In genomic region chr1:17591814-17592430, GRCh38 we compare ENCODE assay signal across 1 cellular context.
TF ChIP-seq lines count a peak whose summit lies in the region.

No MANE protein-coding gene starts in this region.

TF ChIP-seq in HepG2, 621 proteins besides CTCF, POLR2A, EP300 and RAD21 (continued from another document and continues in another):
- TF ChIP-seq ZBTB44 (CRISPR knock-in tag; IDR thresholded peaks at IDR 0.05) (no peak), ZNF180 (CRISPR knock-in tag; IDR thresholded peaks at IDR 0.05; ENCODE audit: borderline replicate concordance, low read depth) (peak; percentile 52; the same call in 1 of the 2 replicates), SRSF4 (IDR thresholded peaks at IDR 0.05; ENCODE audit: low read depth, low read length, poor library complexity, severe bottlenecking) (no peak), TBP (CRISPR knock-in tag; IDR thresholded peaks at IDR 0.05) (no peak), UBTF (CRISPR knock-in tag; IDR thresholded peaks at IDR 0.05) (peak; percentile 74), ZNF879 (CRISPR knock-in tag; IDR thresholded peaks at IDR 0.05) (peak; percentile 97), TGIF2 (CRISPR knock-in tag; IDR thresholded peaks at IDR 0.05) (peak; percentile 95), IRF9 (CRISPR knock-in tag; IDR thresholded peaks at IDR 0.05; ENCODE audit: borderline replicate concordance) (peak; percentile 52; the same call in 1 of the 2 replicates), IRF2 (CRISPR knock-in tag; IDR thresholded peaks at IDR 0.05) (peak; percentile 95; the same call in 1 of the 2 replicates), RFX5 (IDR thresholded peaks at IDR 0.05; ENCODE audit: low read depth, low read length) (no peak), KAT7 (CRISPR knock-in tag; IDR thresholded peaks at IDR 0.05; ENCODE audit: borderline replicate concordance) (no peak), FIP1L1 (IDR thresholded peaks at IDR 0.05; ENCODE audit: borderline replicate concordance, insufficient read depth, low read depth, low read length) (no peak), FOXJ3 (CRISPR knock-in tag; IDR thresholded peaks at IDR 0.05; ENCODE audit: borderline replicate concordance) (peak; percentile 79; the same call in 1 of the 2 replicates), ZBTB43 (CRISPR knock-in tag; conservative IDR thresholded peaks at IDR 0.05) (peak; percentile 91), BRCA1 (CRISPR knock-in tag; IDR thresholded peaks at IDR 0.05) (peak; percentile 97), TEAD3 (CRISPR knock-in tag; optimal IDR thresholded peaks at IDR 0.05; ENCODE audit: borderline replicate concordance) (peak; percentile 81), ZKSCAN8 (CRISPR knock-in tag; IDR thresholded peaks at IDR 0.05; ENCODE audit: borderline replicate concordance) (peak; percentile 80; the same call in 1 of the 2 replicates), ZNF878 (CRISPR knock-in tag; IDR thresholded peaks at IDR 0.05) (peak; percentile 98), NFKB2 (CRISPR knock-in tag; IDR thresholded peaks at IDR 0.05; ENCODE audit: borderline replicate concordance) (peak; percentile 98; the same call in 1 of the 2 replicates), KDM5A (IDR thresholded peaks at IDR 0.05; ENCODE audit: borderline replicate concordance, low read length) (no peak), ZNF460 (CRISPR knock-in tag; IDR thresholded peaks at IDR 0.05; ENCODE audit: borderline replicate concordance) (peak; percentile 61; the same call in 1 of the 2 replicates), SIX1 (CRISPR knock-in tag; IDR thresholded peaks at IDR 0.05; ENCODE audit: borderline replicate concordance) (peak; percentile 72; the same call in 1 of the 2 replicates), HIC2 (CRISPR knock-in tag; IDR thresholded peaks at IDR 0.05; ENCODE audit: low read depth) (peak; percentile 81; the same call in 1 of the 2 replicates), MAFG (CRISPR knock-in tag; IDR thresholded peaks at IDR 0.05) (no peak), FLYWCH1 (CRISPR knock-in tag; IDR thresholded peaks at IDR 0.05) (no peak), KIAA2018 (CRISPR knock-in tag; IDR thresholded peaks at IDR 0.05; ENCODE audit: borderline replicate concordance) (no peak), TEAD2 (CRISPR knock-in tag; IDR thresholded peaks at IDR 0.05) (no peak), CREB3 (CRISPR knock-in tag; IDR thresholded peaks at IDR 0.05) (0 out of 2 replicates have a peak, but pooled peaks have one; percentile 62), SNAI1 (CRISPR knock-in tag; IDR thresholded peaks at IDR 0.05; ENCODE audit: borderline replicate concordance) (no peak), JUND (CRISPR knock-in tag; IDR thresholded peaks at IDR 0.05) (no peak), GATA4 (IDR thresholded peaks at IDR 0.05; ENCODE audit: borderline replicate concordance, low read depth) (no peak), KMT2B (CRISPR knock-in tag; IDR thresholded peaks at IDR 0.05) (peak; percentile 49; the same call in 1 of the 2 replicates), MATR3 (CRISPR knock-in tag; IDR thresholded peaks at IDR 0.05) (no peak), ZNF512B (CRISPR knock-in tag; IDR thresholded peaks at IDR 0.05; ENCODE audit: borderline replicate concordance) (no peak), YEATS4 (CRISPR knock-in tag; IDR thresholded peaks at IDR 0.05; ENCODE audit: borderline replicate concordance) (peak; percentile 75; the same call in 1 of the 2 replicates), ZNF563 (CRISPR knock-in tag; IDR thresholded peaks at IDR 0.05) (peak; percentile 84; the same call in 1 of the 2 replicates), ZNF441 (CRISPR knock-in tag; IDR thresholded peaks at IDR 0.05; ENCODE audit: borderline replicate concordance) (peak; percentile 89), KDM6A (CRISPR knock-in tag; IDR thresholded peaks at IDR 0.05; ENCODE audit: low read depth) (peak; percentile 98), ZFX (CRISPR knock-in tag; IDR thresholded peaks at IDR 0.05; ENCODE audit: low read depth) (peak; percentile 98), DNMT3B (CRISPR knock-in tag; conservative IDR thresholded peaks at IDR 0.05) (peak; percentile 88; the same call in 1 of the 2 replicates), ZNF446 (CRISPR knock-in tag; IDR thresholded peaks at IDR 0.05) (no peak; the same call in 1 of the 2 replicates), ZNF225 (CRISPR knock-in tag; IDR thresholded peaks at IDR 0.05) (no peak), ZSCAN22 (CRISPR knock-in tag; IDR thresholded peaks at IDR 0.05) (no peak)
